9 cellular contexts compared by ENCODE assay signal in genomic region chr11:126959700-126960099, GRCh38. TPM values are rescaled to one million over a fixed set of nuclear protein-coding genes. Genes with fewer than 3 reads are reported as not detected.
"Had no signal": no experiment of that assay in that cellular context is flagged by ENCODE, and none has a peak within 500 bp of the region (broad histone marks: within the 10 kb centered on the region; RNA-seq: fewer than 3 reads in every experiment).

No MANE protein-coding gene starts in this region.

- ATAC-seq: GM12878 had no signal

- H3K4me3 ChIP-seq: GM12878 had no signal

- FAIRE-seq: G401.6, GM12878, GM12891, GM12892, GM18507, GM19239 had no signal

- DNase-seq: GDM1, GF-D8 had no signal

RNA-seq across cellular contexts. Expression of gene KIRREL3, which starts 40.9 kb away (rescaled TPM):
- total RNA-seq: G401 had no signal
- polyA plus RNA-seq: GM12878 had no signal
